Comparison of ENCODE assay signal across 18 cellular contexts in the genomic region with DNA sequence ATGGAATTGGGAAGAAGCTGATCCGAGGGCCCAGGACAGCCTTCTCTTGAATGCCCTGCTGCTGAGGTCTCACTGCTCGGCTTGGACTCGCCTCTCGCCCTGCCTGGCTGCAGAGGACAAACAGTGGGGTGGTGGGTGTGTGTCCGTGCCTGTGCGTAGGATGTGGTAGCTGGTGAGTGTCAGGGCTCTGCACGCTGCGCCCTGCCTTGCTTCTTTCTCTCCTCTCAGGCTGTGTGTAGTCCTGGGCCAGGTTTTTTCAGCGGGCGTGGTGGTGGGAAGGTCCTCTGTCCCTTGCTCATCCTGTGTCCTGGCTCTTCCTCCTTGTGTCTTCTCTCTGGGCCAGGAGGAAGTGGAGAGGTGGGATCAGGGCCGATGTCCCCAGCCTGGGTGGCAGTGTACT. TPM values are rescaled to one million over a fixed set of nuclear protein-coding genes. Genes with fewer than 3 reads are reported as not detected.
"Had no signal": no experiment of that assay in that cellular context is flagged by ENCODE, and none has a peak within 500 bp of the region (broad histone marks: within the 10 kb centered on the region; RNA-seq: fewer than 3 reads in every experiment).

No MANE protein-coding gene starts in this region.

- H3K4me3 Mint-ChIP-seq: activated CD8-positive, alpha-beta T cell treated with anti-CD3 and anti-CD28 coated beads, Interleukin-2, amount 10 ng/mL, durations not matched to agents 7 days and 5 days; activated T-cell treated with anti-CD3 and anti-CD28 coated beads, Interleukin-2, amount 50 U/mL, for 72 hours; dendritic cell treated with granulocyte-macrophage colony-stimulating factor and Interleukin-4, amounts not matched to agents 40 ng/mL and 50 ng/mL, for 4 days; naive thymus-derived CD4-positive, alpha-beta T cell; stimulated activated naive B cell treated with anti-CD40 and anti-IgM and Interleukin-4, amounts not matched to agents 10 μg/mL and 1 μg/mL and 100 μg/mL, for 72 hours had no signal

- H3K36me3 ChIP-seq: ascending aorta, thyroid gland, vagina had no signal

- H3K27me3 ChIP-seq: ascending aorta, thyroid gland, vagina had no signal

- DNase-seq: activated CD4-positive, alpha-beta T cell treated with anti-CD3 and anti-CD28 coated beads for 4 hours; activated CD8-positive, alpha-beta memory T cell treated with anti-CD3 and anti-CD28 coated beads, Interleukin-2, amount 50 U/mL, for 4 hours; activated CD8-positive, alpha-beta T cell treated with anti-CD3 and anti-CD28 coated beads, Interleukin-2, amount 10 ng/mL, durations not matched to agents 7 days and 5 days; activated T-cell treated with anti-CD3 and anti-CD28 coated beads, Interleukin-2, amount 50 U/mL, for 72 hours; effector memory CD4-positive, alpha-beta T cell; foreskin melanocyte; left colon; mammary epithelial cell; mucosa of descending colon; naive thymus-derived CD4-positive, alpha-beta T cell; retina; stimulated activated CD4-positive, alpha-beta T cell treated with anti-CD3 and anti-CD28 coated beads, Interleukin-2, amount 100 ng/mL, for 48 hours; stimulated activated naive B cell treated with anti-CD40 and anti-IgM and Interleukin-4, amounts not matched to agents 10 μg/mL and 1 μg/mL and 100 μg/mL, for 72 hours; thyroid gland had no signal

- H3K9me3 ChIP-seq: ascending aorta, mucosa of descending colon, thyroid gland, vagina had no signal

- H3K27me3 Mint-ChIP-seq: dendritic cell treated with granulocyte-macrophage colony-stimulating factor and Interleukin-4, amounts not matched to agents 40 ng/mL and 50 ng/mL, for 4 days; naive thymus-derived CD4-positive, alpha-beta T cell; stimulated activated naive B cell treated with anti-CD40 and anti-IgM and Interleukin-4, amounts not matched to agents 10 μg/mL and 1 μg/mL and 100 μg/mL, for 72 hours had no signal

- H3K4me3 ChIP-seq: ascending aorta, mucosa of descending colon, thyroid gland, vagina had no signal

- H3K27ac Mint-ChIP-seq: activated CD8-positive, alpha-beta T cell treated with anti-CD3 and anti-CD28 coated beads, Interleukin-2, amount 10 ng/mL, durations not matched to agents 7 days and 5 days; activated T-cell treated with anti-CD3 and anti-CD28 coated beads, Interleukin-2, amount 50 U/mL, for 72 hours; dendritic cell treated with granulocyte-macrophage colony-stimulating factor and Interleukin-4, amounts not matched to agents 40 ng/mL and 50 ng/mL, for 4 days; stimulated activated naive B cell treated with anti-CD40 and anti-IgM and Interleukin-4, amounts not matched to agents 10 μg/mL and 1 μg/mL and 100 μg/mL, for 72 hours had no signal

- H3K9me3 Mint-ChIP-seq: activated T-cell treated with anti-CD3 and anti-CD28 coated beads, Interleukin-2, amount 50 U/mL, for 72 hours; dendritic cell treated with granulocyte-macrophage colony-stimulating factor and Interleukin-4, amounts not matched to agents 40 ng/mL and 50 ng/mL, for 4 days; stimulated activated naive B cell treated with anti-CD40 and anti-IgM and Interleukin-4, amounts not matched to agents 10 μg/mL and 1 μg/mL and 100 μg/mL, for 72 hours had no signal

- H3K36me3 Mint-ChIP-seq: stimulated activated naive B cell treated with anti-CD40 and anti-IgM and Interleukin-4, amounts not matched to agents 10 μg/mL and 1 μg/mL and 100 μg/mL, for 72 hours had no signal

- H3K4me1 ChIP-seq: ascending aorta had no signal

- H3K27ac ChIP-seq: ascending aorta, epithelial cell of prostate, thyroid gland, vagina had no signal

- ATAC-seq: activated CD8-positive, alpha-beta T cell treated with anti-CD3 and anti-CD28 coated beads, Interleukin-2, amount 10 ng/mL, durations not matched to agents 7 days and 5 days; activated T-cell treated with anti-CD3 and anti-CD28 coated beads, Interleukin-2, amount 50 U/mL, for 72 hours; left colon; mucosa of descending colon; naive thymus-derived CD4-positive, alpha-beta T cell; stimulated activated naive B cell treated with anti-CD40 and anti-IgM and Interleukin-4, amounts not matched to agents 10 μg/mL and 1 μg/mL and 100 μg/mL, for 72 hours had no signal

RNA-seq across cellular contexts. Expression of gene RRM2, which starts 44.8 kb away (rescaled TPM):
- total RNA-seq: ascending aorta had no signal
- polyA plus RNA-seq: naive thymus-derived CD4-positive, alpha-beta T cell had no signal
